In genomic region chr9:69877852-69878507, GRCh38 we compare ENCODE assay signal across 8 cellular contexts. TPM values are rescaled to one million over a fixed set of nuclear protein-coding genes. Genes with fewer than 3 reads are reported as not detected.
DNase-seq lines count a peak whose midpoint lies in the region; ATAC-seq and TF ChIP-seq lines count a peak whose summit lies in the region.

No MANE protein-coding gene starts in this region.

- no peaks in the 10 kb centered on the region for H3K9me2 ChIP-seq in neural cell (ENCODE audit: insufficient read depth, low read length)

- TF ChIP-seq CTCF in OCI-LY3 (IDR thresholded peaks at IDR 0.05; ENCODE audit: low read depth, low read length) (peak; percentile 77), epithelial cell of proximal tubule (conservative IDR thresholded peaks at IDR 0.05; ENCODE audit: low read depth, low read length) (peak; percentile 73), neural cell (IDR thresholded peaks at IDR 0.05; ENCODE audit: poor library complexity, severe bottlenecking) (peak; percentile 59)

- H3K27ac ChIP-seq in OCI-LY3 (ENCODE audit: low read length) (no peak overlapping the region), neural cell (ENCODE audit: low read length) (no peak overlapping the region)

- H4K20me1 ChIP-seq in OCI-LY3 (ENCODE audit: insufficient read depth, low read length) = no peaks in the 10 kb centered on the region
- H4K20me1 ChIP-seq in neural cell (ENCODE audit: insufficient read depth) = no peaks in the 10 kb centered on the region

- H3K9ac ChIP-seq in OCI-LY3 (ENCODE audit: low read length) (no peak overlapping the region), neural cell (ENCODE audit: low read length) (no peak overlapping the region)

- CTCF ChIA-PET in HEK293T (lab: Yijun Ruan, JAX) = no interaction called here

- no peaks in the 10 kb centered on the region for H3F3A ChIP-seq in neural cell (ENCODE audit: insufficient read depth, low read length, poor library complexity, severe bottlenecking)

- peak; percentile 68 for TF ChIP-seq RAD21 in neural cell (conservative IDR thresholded peaks at IDR 0.05)

- H3K79me2 ChIP-seq in OCI-LY3 (ENCODE audit: low read length) (no peaks in the 10 kb centered on the region), neural cell (replicated peaks; ENCODE audit: insufficient read depth, low read length) (no peaks in the 10 kb centered on the region)

- DNase-seq in COR-L47 (lab: John Stamatoyannopoulos, UW) (peak; percentile 34), HEK293T (ENCODE audit: extremely low spot score) (peak; percentile 35), epithelial cell of proximal tubule (ENCODE audit: low read depth) (no peak)

- no peaks in the 10 kb centered on the region for H3K4me1 ChIP-seq in OCI-LY3 (ENCODE audit: low read length)

- peaks cover 37% of the 10 kb centered on the region; the same call in 1 of the 2 replicates for H3K27me3 ChIP-seq in OCI-LY3 (ENCODE audit: low read depth, low read length)
- H3K27me3 ChIP-seq in neural cell (ENCODE audit: insufficient read depth, low read depth, low read length) = no peaks in the 10 kb centered on the region

- H3K4me3 ChIP-seq in OCI-LY3 (ENCODE audit: low read length) = no peak overlapping the region
- H3K4me3 ChIP-seq in epithelial cell of proximal tubule (ENCODE audit: low read depth, low read length) = no peak overlapping the region
- H3K4me3 ChIP-seq in neural cell (ENCODE audit: low read length) = no peak overlapping the region

- H3K36me3 ChIP-seq in OCI-LY3 (replicated peaks; ENCODE audit: low read depth, low read length) (no peaks in the 10 kb centered on the region), neural cell (ENCODE audit: insufficient read depth, low read length) (no peaks in the 10 kb centered on the region)

- no peak overlapping the region for H2AFZ ChIP-seq in OCI-LY3 (ENCODE audit: low read depth, low read length)
- no peak overlapping the region for H2AFZ ChIP-seq in neural cell (ENCODE audit: low read depth, low read length)

- POLR2A ChIA-PET in HEK293T (lab: Yijun Ruan, JAX) = no interaction called here

- H3K4me2 ChIP-seq in OCI-LY3 (ENCODE audit: low read length) (no peak overlapping the region), neural cell (ENCODE audit: low read length) (no peak overlapping the region)

- H3K9me3 ChIP-seq in OCI-LY3 (ENCODE audit: insufficient read depth, low read length) = no peaks in the 10 kb centered on the region
- no peaks in the 10 kb centered on the region for H3K9me3 ChIP-seq in neural cell (ENCODE audit: low read length)

- no peak for ATAC-seq in HG02571 (IDR thresholded peaks at IDR 0.05; ENCODE audit: unreplicated experiment)
- ATAC-seq in GM18502 (IDR thresholded peaks at IDR 0.05; ENCODE audit: poor library complexity, unreplicated experiment) = no peak
- no peak for ATAC-seq in GM18858 (IDR thresholded peaks at IDR 0.05; ENCODE audit: unreplicated experiment)

- TF ChIP-seq EP300 in neural cell (conservative IDR thresholded peaks at IDR 0.05; ENCODE audit: poor library complexity, severe bottlenecking) = no peak

TF ChIP-seq in HEK293T, 16 proteins besides CTCF, POLR2A, EP300 and RAD21:
- TF ChIP-seq SUZ12 (IDR thresholded peaks at IDR 0.05) (no peak), HDGF (IDR thresholded peaks at IDR 0.05; ENCODE audit: borderline replicate concordance) (no peak), SP1 (IDR thresholded peaks at IDR 0.05) (no peak), ARNT (IDR thresholded peaks at IDR 0.05) (no peak), PKNOX1 (IDR thresholded peaks at IDR 0.05) (no peak), TARDBP (IDR thresholded peaks at IDR 0.05) (no peak), BHLHE40 (IDR thresholded peaks at IDR 0.05; ENCODE audit: borderline replicate concordance) (no peak), ELF4 (IDR thresholded peaks at IDR 0.05) (no peak), NFRKB (IDR thresholded peaks at IDR 0.05) (no peak), FOXA1 (IDR thresholded peaks at IDR 0.05) (no peak), FOXK2 (IDR thresholded peaks at IDR 0.05) (no peak)

TF ChIP-seq in neural cell, 6 proteins besides CTCF, POLR2A, EP300 and RAD21:
- TF ChIP-seq POLR2AphosphoS5 (IDR thresholded peaks at IDR 0.05) = no peak
- no peak for TF ChIP-seq EZH2 (IDR thresholded peaks at IDR 0.05; ENCODE audit: borderline replicate concordance, insufficient read depth, low read length, poor library complexity, severe bottlenecking)
- TF ChIP-seq TAF1 (IDR thresholded peaks at IDR 0.05; ENCODE audit: low read depth) = no peak
- no peak for TF ChIP-seq MXI1 (conservative IDR thresholded peaks at IDR 0.05; ENCODE audit: poor library complexity, severe bottlenecking)
- TF ChIP-seq SMC3 (conservative IDR thresholded peaks at IDR 0.05; ENCODE audit: poor library complexity) = peak; percentile 61
- no peak for TF ChIP-seq REST (IDR thresholded peaks at IDR 0.05; ENCODE audit: borderline replicate concordance)
TF ChIP-seq in neural cell: peak in this region for 1.

RNA-seq across cellular contexts. Expression of gene CFAP95, which starts 57.4 kb away (rescaled TPM):
- 0.63 TPM in 1 of 2 replicates, not detected in the other for total RNA-seq in epithelial cell of proximal tubule
- polyA plus RNA-seq in neural cell = not detected in 2 replicates
- polyA minus RNA-seq in neural cell = not detected in 2 replicates
